23 cellular contexts compared by ENCODE assay signal in the genomic region with DNA sequence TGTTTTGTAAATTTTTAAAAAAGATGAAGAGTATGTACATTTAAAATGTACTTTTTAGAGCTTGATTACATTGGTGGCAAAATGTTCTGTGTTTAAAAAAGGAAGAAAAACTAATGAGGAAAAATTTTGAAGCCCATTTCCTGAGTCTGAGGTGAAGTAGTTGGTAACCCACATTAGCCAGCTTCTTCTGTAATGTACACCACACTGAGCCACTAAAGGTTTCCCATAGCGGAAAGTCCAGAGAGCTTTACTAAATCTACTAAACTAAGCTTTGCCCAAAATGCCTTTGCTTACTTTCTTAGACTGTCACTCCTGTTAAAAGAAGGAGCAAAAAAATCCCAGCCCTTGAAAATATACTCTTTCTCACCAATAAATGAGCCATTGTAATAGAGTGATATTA.
DNase-seq lines count a peak whose midpoint lies in the region; ATAC-seq and TF ChIP-seq lines count a peak whose summit lies in the region.
"Had no signal": no experiment of that assay in that cellular context is flagged by ENCODE, and none has a peak within 500 bp of the region (broad histone marks: within the 10 kb centered on the region; RNA-seq: fewer than 3 reads in every experiment).

No MANE protein-coding gene starts in this region.

- H3K36me3 Mint-ChIP-seq in activated naive CD8-positive, alpha-beta T cell treated with anti-CD3 and anti-CD28 coated beads, Interleukin-2, amount 10 ng/mL, durations not matched to agents 7 days and 5 days, result peaks cover 1% of the 10 kb centered on the region
- H3K36me3 Mint-ChIP-seq in natural killer cell treated with Interleukin-12 subunit alpha and Interleukin-12 subunit beta and Interleukin-15 and Interleukin-18, amount 100 ng/mL, for 72 hours, result no peaks in the 10 kb centered on the region
- H3K36me3 Mint-ChIP-seq in activated T-helper 1 cell treated with anti-CD3 and anti-CD28 coated beads, Interleukin-12 subunit alpha, Interleukin-12 subunit beta, Interleukin-2, Interleukin-4 antibody, amounts not matched to agents 30 ng/mL and 10 ng/mL and 1 ng/mL, durations not matched to agents 14 hours and 24 hours and 36 hours (ENCODE audit: low read depth), result no peaks in the 10 kb centered on the region
- peaks cover 0 to 4% (median 0%) of the 10 kb centered on the region in 3 donors for H3K36me3 Mint-ChIP-seq in immature natural killer cell
- H3K36me3 Mint-ChIP-seq in stimulated activated naive B cell treated with anti-CD40 and anti-IgM and Interleukin-4, amounts not matched to agents 10 μg/mL and 1 μg/mL and 100 μg/mL, for 72 hours, result no peaks in the 10 kb centered on the region
- H3K36me3 Mint-ChIP-seq: CD4-positive, alpha-beta memory T cell had no signal

- peaks cover 2% of the 10 kb centered on the region for H3K9me3 Mint-ChIP-seq in activated naive CD8-positive, alpha-beta T cell treated with anti-CD3 and anti-CD28 coated beads, Interleukin-2, amount 10 ng/mL, durations not matched to agents 7 days and 5 days
- H3K9me3 Mint-ChIP-seq in natural killer cell treated with Interleukin-12 subunit alpha and Interleukin-12 subunit beta and Interleukin-15 and Interleukin-18, amount 100 ng/mL, for 72 hours, result no peaks in the 10 kb centered on the region
- H3K9me3 Mint-ChIP-seq in activated T-helper 1 cell treated with anti-CD3 and anti-CD28 coated beads, Interleukin-12 subunit alpha, Interleukin-12 subunit beta, Interleukin-2, Interleukin-4 antibody, amounts not matched to agents 30 ng/mL and 10 ng/mL and 1 ng/mL, durations not matched to agents 14 hours and 24 hours and 36 hours, result no peaks in the 10 kb centered on the region
- peaks cover 0 to 2% (median 0%) of the 10 kb centered on the region in 6 donors for H3K9me3 Mint-ChIP-seq in immature natural killer cell
- no peaks in the 10 kb centered on the region for H3K9me3 Mint-ChIP-seq in stimulated activated naive B cell treated with anti-CD40 and anti-IgM and Interleukin-4, amounts not matched to agents 10 μg/mL and 1 μg/mL and 100 μg/mL, for 72 hours

- peak overlapping the region; percentile 13 for H3K27ac Mint-ChIP-seq in activated naive CD8-positive, alpha-beta T cell treated with anti-CD3 and anti-CD28 coated beads, Interleukin-2, amount 10 ng/mL, durations not matched to agents 7 days and 5 days
- H3K27ac Mint-ChIP-seq in natural killer cell treated with Interleukin-12 subunit alpha and Interleukin-12 subunit beta and Interleukin-15 and Interleukin-18, amount 100 ng/mL, for 72 hours, result peak overlapping the region; percentile 32 to 57
- H3K27ac Mint-ChIP-seq in activated T-helper 1 cell treated with anti-CD3 and anti-CD28 coated beads, Interleukin-12 subunit alpha, Interleukin-12 subunit beta, Interleukin-2, Interleukin-4 antibody, amounts not matched to agents 30 ng/mL and 10 ng/mL and 1 ng/mL, durations not matched to agents 14 hours and 24 hours and 36 hours, result no peak overlapping the region
- no peak overlapping the region for H3K27ac Mint-ChIP-seq in immature natural killer cell
- H3K27ac Mint-ChIP-seq in stimulated activated naive B cell treated with anti-CD40 and anti-IgM and Interleukin-4, amounts not matched to agents 10 μg/mL and 1 μg/mL and 100 μg/mL, for 72 hours, result no peak overlapping the region
- H3K27ac Mint-ChIP-seq: CD4-positive, alpha-beta memory T cell had no signal

- H3K4me1 Mint-ChIP-seq in activated naive CD8-positive, alpha-beta T cell treated with anti-CD3 and anti-CD28 coated beads, Interleukin-2, amount 10 ng/mL, durations not matched to agents 7 days and 5 days, result peaks cover 24% of the 10 kb centered on the region
- H3K4me1 Mint-ChIP-seq in natural killer cell treated with Interleukin-12 subunit alpha and Interleukin-12 subunit beta and Interleukin-15 and Interleukin-18, amount 100 ng/mL, for 72 hours (ENCODE audit: low read depth in 2 of 2), result peaks cover 18% of the 10 kb centered on the region in 2 donors
- peaks cover 20% of the 10 kb centered on the region for H3K4me1 Mint-ChIP-seq in activated T-helper 1 cell treated with anti-CD3 and anti-CD28 coated beads, Interleukin-12 subunit alpha, Interleukin-12 subunit beta, Interleukin-2, Interleukin-4 antibody, amounts not matched to agents 30 ng/mL and 10 ng/mL and 1 ng/mL, durations not matched to agents 14 hours and 24 hours and 36 hours (ENCODE audit: low read depth)
- H3K4me1 Mint-ChIP-seq in immature natural killer cell, result peaks cover 9 to 21% of the 10 kb centered on the region in 2 donors
- H3K4me1 Mint-ChIP-seq in stimulated activated naive B cell treated with anti-CD40 and anti-IgM and Interleukin-4, amounts not matched to agents 10 μg/mL and 1 μg/mL and 100 μg/mL, for 72 hours, result peaks cover 0 to 2% of the 10 kb centered on the region in 2 donors

- POLR2A ChIA-PET in activated naive CD8-positive, alpha-beta T cell treated with anti-CD3 and anti-CD28 coated beads, Interleukin-2, amount 10 ng/mL, durations not matched to agents 7 days and 5 days (lab: Charles Lee), result no interaction called here

- DNase-seq in MV-4-11 (lab: John Stamatoyannopoulos, UW) (peak; percentile 12), RWPE2 (ENCODE audit: low spot score) (no peak), immature natural killer cell (no peak)
- DNase-seq in activated naive CD8-positive, alpha-beta T cell treated with anti-CD3 and anti-CD28 coated beads, Interleukin-2, amount 10 ng/mL, durations not matched to agents 7 days and 5 days, result no peak
- no peak for DNase-seq in natural killer cell treated with Interleukin-12 subunit alpha and Interleukin-12 subunit beta and Interleukin-15 and Interleukin-18, amount 100 ng/mL, for 72 hours (ENCODE audit: low spot score)
- DNase-seq in activated T-helper 1 cell treated with anti-CD3 and anti-CD28 coated beads, Interleukin-12 subunit alpha, Interleukin-12 subunit beta, Interleukin-2, Interleukin-4 antibody, amounts not matched to agents 30 ng/mL and 10 ng/mL and 1 ng/mL, durations not matched to agents 14 hours and 24 hours and 36 hours (ENCODE audit: low spot score), result no peak
- no peak for DNase-seq in stimulated activated naive B cell treated with anti-CD40 and anti-IgM and Interleukin-4, amounts not matched to agents 10 μg/mL and 1 μg/mL and 100 μg/mL, for 72 hours
- no peak for DNase-seq in stimulated activated CD4-positive, alpha-beta T cell treated with anti-CD3 and anti-CD28 coated beads, Interleukin-1b, Interleukin-23, amount 100 ng/mL, for 48 hours
- DNase-seq: C1 segment of cervical spinal cord; Caco-2; CD4-positive, alpha-beta memory T cell; EL; GDM1; HCEC 1CT; MG63; NCI-H2029; NCI-H446 treated with DMSO at 0.1 percent for 48 hours; NCI-H69; PC-9; RPMI8226; SHP77 had no signal

- no peaks in the 10 kb centered on the region for H3K27me3 ChIP-seq in RWPE2 (ENCODE audit: insufficient read depth, poor library complexity, severe bottlenecking)
- H3K27me3 ChIP-seq: MG63 had no signal

- no peak for TF ChIP-seq CTCF in RWPE2 (IDR thresholded peaks at IDR 0.05; ENCODE audit: poor library complexity, severe bottlenecking)

- H3K36me3 ChIP-seq in RWPE2 (ENCODE audit: low read depth), result no peaks in the 10 kb centered on the region
- H3K36me3 ChIP-seq: MG63 had no signal

- H3K4me1 ChIP-seq in RWPE2 (ENCODE audit: insufficient read depth, poor library complexity, severe bottlenecking), result peaks cover 17% of the 10 kb centered on the region
- H3K4me1 ChIP-seq: Caco-2 had no signal

- no peak for ATAC-seq in RWPE2 (ENCODE audit: low read depth)
- ATAC-seq in activated naive CD8-positive, alpha-beta T cell treated with anti-CD3 and anti-CD28 coated beads, Interleukin-2, amount 10 ng/mL, durations not matched to agents 7 days and 5 days (ENCODE audit: low read depth), result no peak
- peak; percentile 51 to 78 for ATAC-seq in natural killer cell treated with Interleukin-12 subunit alpha and Interleukin-12 subunit beta and Interleukin-15 and Interleukin-18, amount 100 ng/mL, for 72 hours
- ATAC-seq in stimulated activated naive B cell treated with anti-CD40 and anti-IgM and Interleukin-4, amounts not matched to agents 10 μg/mL and 1 μg/mL and 100 μg/mL, for 72 hours (replicated peaks), result no peak
- ATAC-seq: GM12878 had no signal

- H3K9me3 ChIP-seq in RWPE2 (ENCODE audit: severe bottlenecking), result no peaks in the 10 kb centered on the region
- H3K9me3 ChIP-seq: Caco-2, MG63 had no signal

- H3K27me3 Mint-ChIP-seq in activated naive CD8-positive, alpha-beta T cell treated with anti-CD3 and anti-CD28 coated beads, Interleukin-2, amount 10 ng/mL, durations not matched to agents 7 days and 5 days, result peaks cover 30% of the 10 kb centered on the region
- H3K27me3 Mint-ChIP-seq in natural killer cell treated with Interleukin-12 subunit alpha and Interleukin-12 subunit beta and Interleukin-15 and Interleukin-18, amount 100 ng/mL, for 72 hours, result peaks cover 7 to 34% of the 10 kb centered on the region in 2 donors
- peaks cover 10% of the 10 kb centered on the region for H3K27me3 Mint-ChIP-seq in activated T-helper 1 cell treated with anti-CD3 and anti-CD28 coated beads, Interleukin-12 subunit alpha, Interleukin-12 subunit beta, Interleukin-2, Interleukin-4 antibody, amounts not matched to agents 30 ng/mL and 10 ng/mL and 1 ng/mL, durations not matched to agents 14 hours and 24 hours and 36 hours (ENCODE audit: insufficient read depth)
- H3K27me3 Mint-ChIP-seq in immature natural killer cell (ENCODE audit: low read depth in 3 of 3), result peaks cover 1 to 6% (median 2%) of the 10 kb centered on the region in 3 donors
- H3K27me3 Mint-ChIP-seq in stimulated activated naive B cell treated with anti-CD40 and anti-IgM and Interleukin-4, amounts not matched to agents 10 μg/mL and 1 μg/mL and 100 μg/mL, for 72 hours, result no peaks in the 10 kb centered on the region

- H3K4me3 ChIP-seq in RWPE2 (ENCODE audit: severe bottlenecking), result no peak overlapping the region
- H3K4me3 ChIP-seq: GM12878, MG63, PC-9 had no signal

- H3K4me3 Mint-ChIP-seq in activated naive CD8-positive, alpha-beta T cell treated with anti-CD3 and anti-CD28 coated beads, Interleukin-2, amount 10 ng/mL, durations not matched to agents 7 days and 5 days, result peak overlapping the region; percentile 5
- H3K4me3 Mint-ChIP-seq in natural killer cell treated with Interleukin-12 subunit alpha and Interleukin-12 subunit beta and Interleukin-15 and Interleukin-18, amount 100 ng/mL, for 72 hours, result peak overlapping the region; percentile 51
- H3K4me3 Mint-ChIP-seq in activated T-helper 1 cell treated with anti-CD3 and anti-CD28 coated beads, Interleukin-12 subunit alpha, Interleukin-12 subunit beta, Interleukin-2, Interleukin-4 antibody, amounts not matched to agents 30 ng/mL and 10 ng/mL and 1 ng/mL, durations not matched to agents 14 hours and 24 hours and 36 hours, result no peak overlapping the region
- peak overlapping the region in 1 of 5 donors; percentile 30 for H3K4me3 Mint-ChIP-seq in immature natural killer cell
- no peak overlapping the region for H3K4me3 Mint-ChIP-seq in stimulated activated naive B cell treated with anti-CD40 and anti-IgM and Interleukin-4, amounts not matched to agents 10 μg/mL and 1 μg/mL and 100 μg/mL, for 72 hours
- H3K4me3 Mint-ChIP-seq: CD4-positive, alpha-beta memory T cell had no signal

- H3K27ac ChIP-seq in RWPE2 (ENCODE audit: poor library complexity, severe bottlenecking), result peak overlapping the region; percentile 35
- H3K27ac ChIP-seq: HL-60, PC-9 had no signal

- intact Hi-C loops in activated T-helper 1 cell treated with anti-CD3 and anti-CD28 coated beads, Interleukin-12 subunit alpha, Interleukin-12 subunit beta, Interleukin-2, Interleukin-4 antibody, amounts not matched to agents 30 ng/mL and 10 ng/mL and 1 ng/mL, durations not matched to agents 14 hours and 24 hours and 36 hours (cut with micrococcal nuclease), result no loop called here

Comparison
In these comparisons a context has a peak if more than half of its experiments do, and no peak if none do; other contexts are left out.
1. ATAC-seq: peak in natural killer cell treated with Interleukin-12 subunit alpha and Interleukin-12 subunit beta and Interleukin-15 and Interleukin-18, amount 100 ng/mL, for 72 hours (2 of 2); none in RWPE2 (single experiment), activated naive CD8-positive, alpha-beta T cell treated with anti-CD3 and anti-CD28 coated beads, Interleukin-2, amount 10 ng/mL, durations not matched to agents 7 days and 5 days (single experiment) and stimulated activated naive B cell treated with anti-CD40 and anti-IgM and Interleukin-4, amounts not matched to agents 10 μg/mL and 1 μg/mL and 100 μg/mL, for 72 hours (0 of 2).
2. H3K27ac Mint-ChIP-seq: peak in activated naive CD8-positive, alpha-beta T cell treated with anti-CD3 and anti-CD28 coated beads, Interleukin-2, amount 10 ng/mL, durations not matched to agents 7 days and 5 days (single experiment) and natural killer cell treated with Interleukin-12 subunit alpha and Interleukin-12 subunit beta and Interleukin-15 and Interleukin-18, amount 100 ng/mL, for 72 hours (2 of 2); none in activated T-helper 1 cell treated with anti-CD3 and anti-CD28 coated beads, Interleukin-12 subunit alpha, Interleukin-12 subunit beta, Interleukin-2, Interleukin-4 antibody, amounts not matched to agents 30 ng/mL and 10 ng/mL and 1 ng/mL, durations not matched to agents 14 hours and 24 hours and 36 hours (single experiment), immature natural killer cell (0 of 6) and stimulated activated naive B cell treated with anti-CD40 and anti-IgM and Interleukin-4, amounts not matched to agents 10 μg/mL and 1 μg/mL and 100 μg/mL, for 72 hours (single experiment).
3. H3K4me3 Mint-ChIP-seq: peak in activated naive CD8-positive, alpha-beta T cell treated with anti-CD3 and anti-CD28 coated beads, Interleukin-2, amount 10 ng/mL, durations not matched to agents 7 days and 5 days (single experiment) and natural killer cell treated with Interleukin-12 subunit alpha and Interleukin-12 subunit beta and Interleukin-15 and Interleukin-18, amount 100 ng/mL, for 72 hours (single experiment); none in activated T-helper 1 cell treated with anti-CD3 and anti-CD28 coated beads, Interleukin-12 subunit alpha, Interleukin-12 subunit beta, Interleukin-2, Interleukin-4 antibody, amounts not matched to agents 30 ng/mL and 10 ng/mL and 1 ng/mL, durations not matched to agents 14 hours and 24 hours and 36 hours (single experiment) and stimulated activated naive B cell treated with anti-CD40 and anti-IgM and Interleukin-4, amounts not matched to agents 10 μg/mL and 1 μg/mL and 100 μg/mL, for 72 hours (0 of 2).